Comparison of ENCODE assay signal across 6 cellular contexts in the genomic region with DNA sequence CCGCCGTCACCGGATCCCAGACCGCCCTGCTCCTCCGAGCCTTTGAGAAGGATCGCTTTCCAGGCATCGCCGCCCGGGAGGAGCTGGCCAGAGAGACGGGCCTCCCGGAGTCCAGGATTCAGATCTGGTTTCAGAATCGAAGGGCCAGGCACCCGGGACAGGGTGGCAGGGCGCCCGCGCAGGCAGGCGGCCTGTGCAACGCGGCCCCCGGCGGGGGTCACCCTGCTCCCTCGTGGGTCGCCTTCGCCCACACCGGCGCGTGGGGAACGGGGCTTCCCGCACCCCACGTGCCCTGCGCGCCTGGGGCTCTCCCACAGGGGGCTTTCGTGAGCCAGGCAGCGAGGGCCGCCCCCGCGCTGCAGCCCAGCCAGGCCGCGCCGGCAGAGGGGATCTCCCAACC. TPM values are rescaled to one million over a fixed set of nuclear protein-coding genes. Genes with fewer than 3 reads are reported as not detected.
"Had no signal": no experiment of that assay in that cellular context is flagged by ENCODE, and none has a peak within 500 bp of the region (broad histone marks: within the 10 kb centered on the region; RNA-seq: fewer than 3 reads in every experiment).

No MANE protein-coding gene starts in this region.

RNA-seq across cellular contexts. Expression of gene FRG2B, which starts 40.9 kb away (rescaled TPM):
- total RNA-seq: activated B cell treated with CpG ODN at 0.5 μM for 24 hours; activated CD4-positive, alpha-beta memory T cell treated with anti-CD3 and anti-CD28 coated beads for 36 hours; SJSA1; T-cell had no signal
- polyA plus RNA-seq: IgD-negative memory B cell, SK-N-SH had no signal
